In the genomic region with DNA sequence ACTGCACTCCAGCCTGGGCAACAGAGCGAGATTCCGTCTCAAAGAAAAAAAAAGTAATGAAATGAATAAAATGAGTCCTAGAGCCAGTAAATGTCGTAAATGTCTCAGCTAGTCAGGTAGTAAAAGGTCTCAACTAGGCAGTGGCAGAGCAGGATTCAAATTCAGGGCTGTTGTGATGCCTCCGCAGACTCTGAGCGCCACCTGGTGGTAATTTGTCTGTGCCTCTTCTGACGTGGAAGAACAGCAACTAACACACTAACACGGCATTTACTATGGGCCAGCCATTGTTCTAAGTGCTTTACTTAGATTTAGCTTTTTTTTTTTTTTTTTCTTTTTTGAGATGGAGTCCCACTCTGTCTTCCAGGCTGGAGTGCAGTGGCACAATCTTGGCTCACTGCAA, we compare ENCODE assay signal across 8 cellular contexts. TPM values are rescaled to one million over a fixed set of nuclear protein-coding genes. Genes with fewer than 3 reads are reported as not detected.
DNase-seq lines count a peak whose midpoint lies in the region; ATAC-seq and TF ChIP-seq lines count a peak whose summit lies in the region.

No MANE protein-coding gene starts in this region.

- POLR2A ChIA-PET in activated CD8-positive, alpha-beta T cell treated with anti-CD3 and anti-CD28 coated beads, Interleukin-2, amount 10 ng/mL, durations not matched to agents 7 days and 5 days (lab: Charles Lee), result interaction anchor here (0.5 kb wide), 1 partner anchor 9 kb away, joined by 3 read pairs; no protein-coding TSS in a partner anchor

- no peak overlapping the region for H3K9ac ChIP-seq in endodermal cell (ENCODE audit: extremely low read depth, low read length, poor library complexity, severe bottlenecking)

- H3K4me1 Mint-ChIP-seq in activated CD8-positive, alpha-beta T cell treated with anti-CD3 and anti-CD28 coated beads, Interleukin-2, amount 10 ng/mL, durations not matched to agents 7 days and 5 days (ENCODE audit: low read depth), result no peaks in the 10 kb centered on the region
- no peaks in the 10 kb centered on the region for H3K4me1 Mint-ChIP-seq in endodermal cell

- H3K4me3 Mint-ChIP-seq in activated CD8-positive, alpha-beta T cell treated with anti-CD3 and anti-CD28 coated beads, Interleukin-2, amount 10 ng/mL, durations not matched to agents 7 days and 5 days, result no peak overlapping the region
- no peak overlapping the region for H3K4me3 Mint-ChIP-seq in endodermal cell

- H3K36me3 ChIP-seq in HAP-1 (replicated peaks) (no peaks in the 10 kb centered on the region), endodermal cell (ENCODE audit: control insufficient read depth, insufficient read depth, low read length) (no peaks in the 10 kb centered on the region)

- no peak overlapping the region for H3K27ac Mint-ChIP-seq in activated CD8-positive, alpha-beta T cell treated with anti-CD3 and anti-CD28 coated beads, Interleukin-2, amount 10 ng/mL, durations not matched to agents 7 days and 5 days
- no peak overlapping the region for H3K27ac Mint-ChIP-seq in endodermal cell

- H3K9me3 Mint-ChIP-seq in activated CD8-positive, alpha-beta T cell treated with anti-CD3 and anti-CD28 coated beads, Interleukin-2, amount 10 ng/mL, durations not matched to agents 7 days and 5 days (ENCODE audit: insufficient read depth), result no peaks in the 10 kb centered on the region
- H3K9me3 Mint-ChIP-seq in endodermal cell, result no peaks in the 10 kb centered on the region

- TF ChIP-seq CTCF in endodermal cell (conservative IDR thresholded peaks at IDR 0.05), result peak; percentile 90

- H3K4me3 ChIP-seq in HAP-1 (no peak overlapping the region), endodermal cell (ENCODE audit: low read length) (no peak overlapping the region)

- H3K27me3 ChIP-seq in HAP-1 (ENCODE audit: low read depth) (peaks cover 3% of the 10 kb centered on the region; the same call in 1 of the 2 replicates), endodermal cell (ENCODE audit: control insufficient read depth, insufficient read depth, low read length, poor library complexity, severe bottlenecking) (no peaks in the 10 kb centered on the region)

- in situ Hi-C loops in HAP-1 (cut with MboI; ENCODE audit: low sequenced_read_pairs), result loop anchor here (10.0 kb wide), 2 partner anchors 170 to 480 kb away; no protein-coding TSS in a partner anchor

- peak; percentile 96 for ATAC-seq in activated CD8-positive, alpha-beta T cell treated with anti-CD3 and anti-CD28 coated beads, Interleukin-2, amount 10 ng/mL, durations not matched to agents 7 days and 5 days

- 22 to 51% methylated on average over 4 to 7 of the region's 7 CpGs for WGBS in endodermal cell (ENCODE audit: insufficient coverage in 1 of 2, insufficient read length in 1 of 2), 2 experiments

- H3K4me1 ChIP-seq in HAP-1, result no peaks in the 10 kb centered on the region
- H3K4me1 ChIP-seq in endodermal cell (ENCODE audit: control insufficient read depth, insufficient read depth, low read length), result no peaks in the 10 kb centered on the region

- no peaks in the 10 kb centered on the region for H3K36me3 Mint-ChIP-seq in activated CD8-positive, alpha-beta T cell treated with anti-CD3 and anti-CD28 coated beads, Interleukin-2, amount 10 ng/mL, durations not matched to agents 7 days and 5 days (ENCODE audit: low read depth)
- H3K36me3 Mint-ChIP-seq in endodermal cell (ENCODE audit: low read depth), result no peaks in the 10 kb centered on the region

- no peak overlapping the region for H3K27ac ChIP-seq in endodermal cell (ENCODE audit: low read depth, low read length)

- H3K9me3 ChIP-seq in HAP-1, result no peaks in the 10 kb centered on the region
- H3K9me3 ChIP-seq in endodermal cell (ENCODE audit: control insufficient read depth, low read length), result no peaks in the 10 kb centered on the region

- CTCF ChIA-PET in activated CD8-positive, alpha-beta T cell treated with anti-CD3 and anti-CD28 coated beads, Interleukin-2, amount 10 ng/mL, durations not matched to agents 7 days and 5 days (lab: Charles Lee), result interaction anchor here (0.7 to 3.0 kb wide), 21 partner anchors 9 to 510 kb away, joined by 3 to 23 read pairs (median 4); no protein-coding TSS in a partner anchor

- DNase-seq in AG20443 (ENCODE audit: low spot score) (peak; percentile 77), HAP-1 (ENCODE audit: low spot score in 2 of 2) (peak; percentile 60 to 90), NOMO-1 (lab: John Stamatoyannopoulos, UW; ENCODE audit: unreplicated experiment in 2 of 2) (peak; percentile 62 to 73), endodermal cell (peak; percentile 95), midbrain (lab: John Stamatoyannopoulos, UW) (peak; percentile 66), NCI-H128 (lab: John Stamatoyannopoulos, UW; ENCODE audit: unreplicated experiment) (no peak)
- peak; percentile 92 for DNase-seq in activated CD8-positive, alpha-beta T cell treated with anti-CD3 and anti-CD28 coated beads, Interleukin-2, amount 10 ng/mL, durations not matched to agents 7 days and 5 days
- DNase-seq in stimulated activated CD8-positive, alpha-beta memory T cell treated with anti-CD3 and anti-CD28 coated beads, Interleukin-4, amount 100 ng/mL, for 24 hours (ENCODE audit: low read depth), result peak; percentile 71

- H3K27me3 Mint-ChIP-seq in activated CD8-positive, alpha-beta T cell treated with anti-CD3 and anti-CD28 coated beads, Interleukin-2, amount 10 ng/mL, durations not matched to agents 7 days and 5 days (ENCODE audit: low read depth), result peaks cover 7% of the 10 kb centered on the region
- peaks cover 7% of the 10 kb centered on the region for H3K27me3 Mint-ChIP-seq in endodermal cell (ENCODE audit: insufficient read depth)

RNA-seq across cellular contexts. Expression of a gene that starts 30.2 kb away (rescaled TPM):
- not detected for total RNA-seq in activated CD8-positive, alpha-beta T cell treated with anti-CD3 and anti-CD28 coated beads, Interleukin-2, amount 10 ng/mL, durations not matched to agents 7 days and 5 days
- not detected for total RNA-seq in endodermal cell
- not detected for polyA plus RNA-seq in endodermal cell (2013, experiment 1 of 2)
- not detected for polyA plus RNA-seq in endodermal cell (2013, experiment 2 of 2)

RNA-seq across cellular contexts. Expression of a gene that starts 48.6 kb away (rescaled TPM):
- under 1 TPM; 0.83 to 0.95 TPM for total RNA-seq in activated CD8-positive, alpha-beta T cell treated with anti-CD3 and anti-CD28 coated beads, Interleukin-2, amount 10 ng/mL, durations not matched to agents 7 days and 5 days
- 10 to 100 TPM in 1 of 2 donors, 1 to 10 TPM in 1; 8.6 to 26.7 TPM for total RNA-seq in endodermal cell
- polyA plus RNA-seq in endodermal cell (2013, experiment 1 of 2), result 13.3 TPM
- polyA plus RNA-seq in endodermal cell (2013, experiment 2 of 2), result 5.1 TPM

RNA-seq across cellular contexts. Expression of a gene that starts 56.2 kb away (rescaled TPM):
- not detected for total RNA-seq in activated CD8-positive, alpha-beta T cell treated with anti-CD3 and anti-CD28 coated beads, Interleukin-2, amount 10 ng/mL, durations not matched to agents 7 days and 5 days
- total RNA-seq in endodermal cell, result not detected
- not detected for polyA plus RNA-seq in endodermal cell (2013, experiment 1 of 2)
- not detected for polyA plus RNA-seq in endodermal cell (2013, experiment 2 of 2)

Comparison
In these comparisons a context has a peak if more than half of its experiments do, and no peak if none do; other contexts are left out.
1. RNA of a gene that starts 48.6 kb away (total RNA-seq): 8.6 to 26.7 TPM in endodermal cell; 0.83 to 0.95 TPM in activated CD8-positive, alpha-beta T cell treated with anti-CD3 and anti-CD28 coated beads, Interleukin-2, amount 10 ng/mL, durations not matched to agents 7 days and 5 days; every median in the first group is over 4 times any median in the second.